Comparison of ENCODE assay signal across 26 cellular contexts in the genomic region with DNA sequence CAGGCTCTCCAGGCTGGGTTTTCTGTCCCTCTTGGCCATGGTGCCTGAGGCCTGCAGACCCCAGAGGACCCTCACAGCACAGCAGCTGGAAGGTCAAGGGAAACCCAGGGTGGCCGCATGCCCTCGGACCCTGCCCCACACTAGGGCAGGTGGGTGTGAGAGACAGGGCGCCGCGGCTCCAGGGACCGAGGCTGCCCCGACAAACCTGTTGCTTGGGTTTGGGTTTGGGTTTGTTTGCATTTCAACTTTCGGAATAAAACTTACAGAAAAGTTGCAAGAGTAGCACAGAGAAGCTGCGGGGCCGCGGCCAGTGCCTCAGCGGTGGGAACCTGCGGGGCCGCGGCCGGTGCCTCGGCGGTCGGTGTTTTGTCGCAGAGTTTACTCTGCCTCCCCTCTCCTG. TPM values are rescaled to one million over a fixed set of nuclear protein-coding genes. Genes with fewer than 3 reads are reported as not detected.
DNase-seq lines count a peak whose midpoint lies in the region; ATAC-seq, FAIRE-seq and TF ChIP-seq lines count a peak whose summit lies in the region.
"Had no signal": no experiment of that assay in that cellular context is flagged by ENCODE, and none has a peak within 500 bp of the region (broad histone marks: within the 10 kb centered on the region; RNA-seq: fewer than 3 reads in every experiment).

No MANE protein-coding gene starts in this region.

- POLR2A ChIA-PET in HEK293 (lab: Yijun Ruan, JAX): interaction anchor here (1.1 to 2.3 kb wide), 2 partner anchors 11 to 12 kb away, joined by 3 to 10 read pairs; a partner anchor contains a TSS
- POLR2A ChIA-PET in RWPE1 (lab: Yijun Ruan, JAX; ENCODE audit: low non-redundant PET): no interaction called here
- POLR2A ChIA-PET in K562 (lab: Yijun Ruan, JAX): interaction anchor here (0.6 to 4.7 kb wide), 5 partner anchors 8 to 167 kb away, joined by 3 to 41 read pairs (median 4); a partner anchor contains a TSS
- POLR2A ChIA-PET in SK-N-SH (lab: Yijun Ruan, JAX): interaction anchor here (3.2 kb wide), 1 partner anchor 8 kb away, joined by 14 read pairs; a partner anchor contains a TSS

- H3K36me3 ChIP-seq in HEK293 (ENCODE audit: control insufficient read depth in 2 of 2, insufficient read depth in 1 of 2, low read length in 2 of 2): peaks cover 6 to 98% of the 10 kb centered on the region in 2 experiments; a peak in 2 of 3 replicates
- H3K36me3 ChIP-seq in K562 (ENCODE audit: control insufficient read depth, insufficient read depth, low read length): peaks cover 100% of the 10 kb centered on the region; the same call in 2 of the 3 replicates
- H3K36me3 ChIP-seq in SK-N-SH (replicated peaks in 1 of 2; ENCODE audit: control insufficient read depth in 1 of 2, insufficient read depth in 2 of 2, low read length in 1 of 2): peaks cover 45 to 99% of the 10 kb centered on the region in 2 experiments
- H3K36me3 ChIP-seq in breast epithelium: peaks cover 10% of the 10 kb centered on the region

- H4K20me1 ChIP-seq in K562 (replicated peaks; ENCODE audit: control insufficient read depth, insufficient read depth, low read length) (peaks cover 9% of the 10 kb centered on the region; the same call in 1 of the 2 replicates), SK-N-SH (ENCODE audit: insufficient read depth) (peaks cover 71% of the 10 kb centered on the region)

- H3K9me1 ChIP-seq in K562 (ENCODE audit: control insufficient read depth, insufficient read depth, low read length): peaks cover 3% of the 10 kb centered on the region

- 96% methylated on average over 20 of the region's 20 CpGs for WGBS in K562 (ENCODE audit: insufficient coverage, low coverage, missing lambda C conversion rate)
- 97% methylated on average over 20 of the region's 20 CpGs for WGBS in SK-N-SH (ENCODE audit: low lambda C conversion rate)

- no peaks in the 10 kb centered on the region for H3K9me3 ChIP-seq in HEK293 (ENCODE audit: control insufficient read depth, insufficient read depth, low read depth, low read length)
- H3K9me3 ChIP-seq in K562 (replicated peaks; ENCODE audit: control insufficient read depth, insufficient read depth, low read depth, low read length): no peaks in the 10 kb centered on the region
- no peaks in the 10 kb centered on the region for H3K9me3 ChIP-seq in SK-N-SH
- H3K9me3 ChIP-seq in breast epithelium: no peaks in the 10 kb centered on the region
- H3K9me3 ChIP-seq: A549; BE2C; BLaER1 treated with 17β-estradiol and CSF1 and Interleukin-3, amounts not matched to agents 10 nM and 100 nM had no signal

- intact Hi-C loops in K562 (cut with micrococcal nuclease) (no loop called here), breast epithelium (cut with DNase I; ENCODE audit: low total_unique reads) (no loop called here)

- TF ChIP-seq POLR2A in K562 (conservative IDR thresholded peaks at IDR 0.05): no peak
- TF ChIP-seq POLR2A in breast epithelium (IDR thresholded peaks at IDR 0.05): no peak

- in situ Hi-C loops in K562 (cut with MboI): no loop called here

- H3K27me3 ChIP-seq in K562 (ENCODE audit: control insufficient read depth in 2 of 2, insufficient read depth in 2 of 2, low read length in 2 of 2) (no peaks in the 10 kb centered on the region), SK-N-SH (ENCODE audit: insufficient read depth) (no peaks in the 10 kb centered on the region), breast epithelium (no peaks in the 10 kb centered on the region)
- H3K27me3 ChIP-seq: BE2C; BLaER1 treated with 17β-estradiol and CSF1 and Interleukin-3, amounts not matched to agents 10 nM and 100 nM had no signal

- H3K4me3 ChIP-seq in HEK293 (ENCODE audit: low read depth, low read length): no peak overlapping the region
- no peak overlapping the region for H3K4me3 ChIP-seq in K562
- H3K4me3 ChIP-seq in SK-N-SH (ENCODE audit: low read depth in 2 of 2, low read length in 1 of 2): no peak overlapping the region
- H3K4me3 ChIP-seq in breast epithelium: no peak overlapping the region
- H3K4me3 ChIP-seq: A549; BLaER1 treated with 17β-estradiol and CSF1 and Interleukin-3, amounts not matched to agents 10 nM and 100 nM; GM23248 had no signal

- DNase-seq in RWPE1 (ENCODE audit: low spot score): no peak
- DNase-seq in K562 (ENCODE audit: extremely low read depth in 1 of 4, low spot score in 3 of 4): no peak
- DNase-seq in SK-N-SH: no peak
- DNase-seq in breast epithelium (ENCODE audit: low spot score in 2 of 2): no peak
- DNase-seq in activated CD8-positive, alpha-beta memory T cell treated with anti-CD3 and anti-CD28 coated beads, Interleukin-2, amount 50 U/mL, for 48 hours: no peak
- DNase-seq: 8988T; ACHN; AML-193; BE2C; Calu3; CD4-positive, alpha-beta T cell; CD8-positive, alpha-beta memory T cell; COR-L47; DMS53; DMS79 treated with DMSO at 0.1 percent for 48 hours; GF-D8; GM23248; H7; HCEC 1CT had no signal

- CTCF ChIA-PET in HEK293 (lab: Yijun Ruan, JAX) (interaction anchor here (1.0 to 1.1 kb wide), 2 partner anchors 11 to 16 kb away, joined by 3 read pairs; no protein-coding TSS in a partner anchor), RWPE1 (lab: Yijun Ruan, JAX) (no interaction called here), K562 (lab: Yijun Ruan, JAX; ENCODE audit: low intra/inter-chr PET ratio) (no interaction called here), SK-N-SH (lab: Yijun Ruan, JAX) (no interaction called here)

- no TSS peak for BruUV-seq in K562 (replicated peaks; lab: Mats Ljungman, UMichigan)

- no peak overlapping the region for H3K9ac ChIP-seq in K562 (ENCODE audit: insufficient read depth in 1 of 2, low read depth in 2 of 2, low read length in 2 of 2)
- H3K9ac ChIP-seq in SK-N-SH: no peak overlapping the region
- H3K9ac ChIP-seq: BLaER1 treated with 17β-estradiol and CSF1 and Interleukin-3, amounts not matched to agents 10 nM and 100 nM; GM23248 had no signal

- TF ChIP-seq RAD21 in K562 (CRISPR knock-in tag; conservative IDR thresholded peaks at IDR 0.05 in 1 of 2, IDR thresholded peaks at IDR 0.05 in 1 of 2) (no peak), SK-N-SH (IDR thresholded peaks at IDR 0.05; ENCODE audit: low read length) (no peak)

- no peak overlapping the region for H3K27ac ChIP-seq in HEK293 (ENCODE audit: extremely low read depth, low read depth, low read length)
- H3K27ac ChIP-seq in RWPE1: peak overlapping the region; percentile 91; the same call in 1 of the 2 replicates
- H3K27ac ChIP-seq in K562 (ENCODE audit: extremely low read depth, low read depth, low read length): no peak overlapping the region
- H3K27ac ChIP-seq in SK-N-SH (ENCODE audit: low read depth in 2 of 2, low read length in 1 of 2): no peak overlapping the region
- no peak overlapping the region for H3K27ac ChIP-seq in breast epithelium
- H3K27ac ChIP-seq: A549; BLaER1 treated with 17β-estradiol and CSF1 and Interleukin-3, amounts not matched to agents 10 nM and 100 nM; GM23248 had no signal

- H2AFZ ChIP-seq in K562 (ENCODE audit: low read depth, low read length) (no peak overlapping the region), SK-N-SH (ENCODE audit: low read depth) (no peak overlapping the region)
- H2AFZ ChIP-seq: GM23248 had no signal

- H3K4me2 ChIP-seq in K562 (ENCODE audit: insufficient read depth, low read length) (no peak overlapping the region), SK-N-SH (no peak overlapping the region)
- H3K4me2 ChIP-seq: A549; BLaER1 treated with 17β-estradiol and CSF1 and Interleukin-3, amounts not matched to agents 10 nM and 100 nM had no signal

- FAIRE-seq in K562 (lab: Jason Lieb, UNC): no peak
- FAIRE-seq: A549, GM12891, GM18507, GM19239, H1 had no signal

- no peaks in the 10 kb centered on the region for H3K9me2 ChIP-seq in SK-N-SH

- peaks cover 22% of the 10 kb centered on the region for H3F3A ChIP-seq in SK-N-SH (replicated peaks; ENCODE audit: insufficient read depth)

- peaks cover 7% of the 10 kb centered on the region; the same call in 1 of the 3 replicates for H3K79me2 ChIP-seq in K562 (ENCODE audit: control insufficient read depth, insufficient read depth, low read length)
- peaks cover 94% of the 10 kb centered on the region for H3K79me2 ChIP-seq in SK-N-SH (ENCODE audit: insufficient read depth)

- TF ChIP-seq CTCF in HEK293 (tag by site-specific recombination; IDR thresholded peaks at IDR 0.05): no peak
- TF ChIP-seq CTCF in RWPE1 (conservative IDR thresholded peaks at IDR 0.05; ENCODE audit: low read depth): no peak
- TF ChIP-seq CTCF in K562 (IDR thresholded peaks at IDR 0.05 in 2 of 3, conservative IDR thresholded peaks at IDR 0.05 in 1 of 3; ENCODE audit: insufficient read depth in 2 of 3, low read depth in 1 of 3, low read length in 3 of 3): no peak
- TF ChIP-seq CTCF in SK-N-SH (IDR thresholded peaks at IDR 0.05): no peak
- TF ChIP-seq CTCF in breast epithelium (IDR thresholded peaks at IDR 0.05): no peak

- no peak for TF ChIP-seq EP300 in K562 (IDR thresholded peaks at IDR 0.05; ENCODE audit: low read length)
- no peak for TF ChIP-seq EP300 in SK-N-SH (IDR thresholded peaks at IDR 0.05; ENCODE audit: borderline replicate concordance in 1 of 2, low read depth in 1 of 2, low read length in 1 of 2)

- H3K4me1 ChIP-seq in HEK293 (ENCODE audit: control insufficient read depth, insufficient read depth, low read length): no peaks in the 10 kb centered on the region
- H3K4me1 ChIP-seq in K562 (replicated peaks in 1 of 2; ENCODE audit: control insufficient read depth in 2 of 2, insufficient read depth in 2 of 2, low read length in 2 of 2): peaks cover 0 to 64% of the 10 kb centered on the region in 2 experiments; a peak in 2 of 5 replicates
- H3K4me1 ChIP-seq in SK-N-SH (ENCODE audit: control insufficient read depth in 1 of 2, insufficient read depth in 2 of 2, low read depth in 1 of 2, low read length in 1 of 2): no peaks in the 10 kb centered on the region
- no peaks in the 10 kb centered on the region for H3K4me1 ChIP-seq in breast epithelium
- H3K4me1 ChIP-seq: A549; BE2C; BLaER1 treated with 17β-estradiol and CSF1 and Interleukin-3, amounts not matched to agents 10 nM and 100 nM had no signal

- no peak for ATAC-seq in K562
- ATAC-seq: A549 had no signal

RNA-seq across cellular contexts. Expression of a gene that starts 7.8 kb away (rescaled TPM):
- total RNA-seq in K562 (2011; cell fraction: chromatin; rRNA removed; ENCODE audit: low replicate concordance): 345 and 984 TPM in 2 replicates
- 485 and 495 TPM in 2 replicates for total RNA-seq in K562 (2011; cell fraction: nucleolus; rRNA removed)
- total RNA-seq in K562 (2011; cell fraction: nucleoplasm; rRNA removed): 301 and 334 TPM in 2 replicates
- total RNA-seq in K562 (2014; rRNA removed) (96.7 and 99.7 TPM in 2 replicates), K562 (2014; rRNA removed; fragmentation: Illumina TruSeq; extraction: Trizol) (55.5 and 77.1 TPM in 2 replicates), K562 (2015; rRNA removed; fragmentation: Illumina TruSeq; extraction: Trizol) (61.4 and 66.3 TPM in 2 replicates), K562 (2021) (132 and 161 TPM in 2 replicates), breast epithelium (10 to 100 TPM; 61.0 to 75.0 (median 64.6) TPM)
- polyA plus RNA-seq in K562 (2011; rRNA removed) (60.7 and 127 TPM in 2 replicates), K562 (2014; fragmentation: Illumina TruSeq; extraction: Trizol) (126 and 128 TPM in 2 replicates), K562 (2014; fragmentation: Nextera tagmentation; extraction: Ambion mirVana) (1 to 10 TPM; 3.9 to 9.4 TPM), K562 (2014; rRNA removed) (141 and 176 TPM in 2 replicates), SK-N-SH (2012; rRNA removed) (184 and 192 TPM in 2 replicates)
- 55.5 and 141 TPM in 2 replicates for polyA plus RNA-seq in K562 (2011; cell fraction: cytosol; rRNA removed)
- polyA plus RNA-seq in K562 (2011; cell fraction: nucleus; rRNA removed): 547 and 894 TPM in 2 replicates
- polyA plus RNA-seq in K562 (2012): 81.3 and 125 TPM in 2 replicates
- polyA minus RNA-seq in K562 (2011; rRNA and poly(A)+ RNA removed): 76.0 and 85.7 TPM in 2 replicates
- polyA minus RNA-seq in K562 (2011; cell fraction: cytosol; rRNA and poly(A)+ RNA removed): 50.3 and 53.4 TPM in 2 replicates
- polyA minus RNA-seq in K562 (2011; cell fraction: nucleus; rRNA and poly(A)+ RNA removed): 113 and 138 TPM in 2 replicates
- polyA plus RNA-seq in SK-N-SH (2012; cell fraction: cytosol; rRNA removed): 53.4 and 74.7 TPM in 2 replicates
- 726 and 951 TPM in 2 replicates for polyA plus RNA-seq in SK-N-SH (2012; cell fraction: nucleus; rRNA removed)

RNA-seq across cellular contexts. Expression of a gene that starts 8.0 kb away (rescaled TPM):
- total RNA-seq in K562 (2011; cell fraction: chromatin; rRNA removed; ENCODE audit: low replicate concordance): 40.1 and 78.0 TPM in 2 replicates
- 48.6 and 55.2 TPM in 2 replicates for total RNA-seq in K562 (2011; cell fraction: nucleolus; rRNA removed)
- total RNA-seq in K562 (2011; cell fraction: nucleoplasm; rRNA removed): 38.9 and 42.4 TPM in 2 replicates
- total RNA-seq in K562 (2014; rRNA removed) (25.2 and 46.0 TPM in 2 replicates), K562 (2014; rRNA removed; fragmentation: Illumina TruSeq; extraction: Trizol) (18.8 and 21.6 TPM in 2 replicates), K562 (2015; rRNA removed; fragmentation: Illumina TruSeq; extraction: Trizol) (19.7 and 21.3 TPM in 2 replicates), K562 (2021) (18.3 and 22.6 TPM in 2 replicates), breast epithelium (10 to 100 TPM; 34.9 to 44.2 (median 37.5) TPM)
- polyA plus RNA-seq in K562 (2011; rRNA removed) (29.8 and 30.6 TPM in 2 replicates), K562 (2014; fragmentation: Illumina TruSeq; extraction: Trizol) (25.6 and 32.4 TPM in 2 replicates), K562 (2014; fragmentation: Nextera tagmentation; extraction: Ambion mirVana) (10 to 100 TPM in 1 of 2 experiments, 1 to 10 TPM in 1; 5.4 to 10.4 TPM), K562 (2014; rRNA removed) (32.4 and 34.7 TPM in 2 replicates), SK-N-SH (2012; rRNA removed) (148 and 166 TPM in 2 replicates)
- polyA plus RNA-seq in K562 (2011; cell fraction: cytosol; rRNA removed): 36.0 and 45.9 TPM in 2 replicates
- polyA plus RNA-seq in K562 (2011; cell fraction: nucleus; rRNA removed): 16.8 and 22.9 TPM in 2 replicates
- 26.1 and 26.2 TPM in 2 replicates for polyA plus RNA-seq in K562 (2012)
- 11.5 and 12.4 TPM in 2 replicates for polyA minus RNA-seq in K562 (2011; rRNA and poly(A)+ RNA removed)
- 5.8 and 6.2 TPM in 2 replicates for polyA minus RNA-seq in K562 (2011; cell fraction: cytosol; rRNA and poly(A)+ RNA removed)
- 7.3 and 11.8 TPM in 2 replicates for polyA minus RNA-seq in K562 (2011; cell fraction: nucleus; rRNA and poly(A)+ RNA removed)
- 127 and 132 TPM in 2 replicates for polyA plus RNA-seq in SK-N-SH (2012; cell fraction: cytosol; rRNA removed)
- 281 and 480 TPM in 2 replicates for polyA plus RNA-seq in SK-N-SH (2012; cell fraction: nucleus; rRNA removed)

RNA-seq across cellular contexts. Expression of a gene that starts 11.6 kb away (rescaled TPM):
- total RNA-seq in K562 (2011; cell fraction: chromatin; rRNA removed; ENCODE audit: low replicate concordance): 14.2 and 50.8 TPM in 2 replicates
- 61.9 and 77.4 TPM in 2 replicates for total RNA-seq in K562 (2011; cell fraction: nucleolus; rRNA removed)
- total RNA-seq in K562 (2011; cell fraction: nucleoplasm; rRNA removed): 32.4 and 38.0 TPM in 2 replicates
- total RNA-seq in K562 (2014; rRNA removed) (182 and 276 TPM in 2 replicates), K562 (2014; rRNA removed; fragmentation: Illumina TruSeq; extraction: Trizol) (31.8 and 40.0 TPM in 2 replicates), K562 (2015; rRNA removed; fragmentation: Illumina TruSeq; extraction: Trizol) (57.9 and 60.8 TPM in 2 replicates), K562 (2021) (231 and 251 TPM in 2 replicates), breast epithelium (10 to 100 TPM; 18.4 to 32.3 (median 32.1) TPM)
- polyA plus RNA-seq in K562 (2011; rRNA removed) (101 and 110 TPM in 2 replicates), K562 (2014; fragmentation: Illumina TruSeq; extraction: Trizol) (100 and 128 TPM in 2 replicates), K562 (2014; fragmentation: Nextera tagmentation; extraction: Ambion mirVana) (1 to 10 TPM in 1 of 2 experiments, under 1 TPM in 1; 0.94 to 2.7 TPM), K562 (2014; rRNA removed) (338 and 351 TPM in 2 replicates), SK-N-SH (2012; rRNA removed) (255 and 322 TPM in 2 replicates)
- 124 and 353 TPM in 2 replicates for polyA plus RNA-seq in K562 (2011; cell fraction: cytosol; rRNA removed)
- 53.5 and 78.2 TPM in 2 replicates for polyA plus RNA-seq in K562 (2011; cell fraction: nucleus; rRNA removed)
- polyA plus RNA-seq in K562 (2012): 145 TPM in 2 replicates
- 36.5 and 49.2 TPM in 2 replicates for polyA minus RNA-seq in K562 (2011; rRNA and poly(A)+ RNA removed)
- polyA minus RNA-seq in K562 (2011; cell fraction: cytosol; rRNA and poly(A)+ RNA removed): 52.2 and 58.3 TPM in 2 replicates
- 15.9 and 32.2 TPM in 2 replicates for polyA minus RNA-seq in K562 (2011; cell fraction: nucleus; rRNA and poly(A)+ RNA removed)
- polyA plus RNA-seq in SK-N-SH (2012; cell fraction: cytosol; rRNA removed): 191 and 244 TPM in 2 replicates
- polyA plus RNA-seq in SK-N-SH (2012; cell fraction: nucleus; rRNA removed): 113 and 204 TPM in 2 replicates

RNA-seq across cellular contexts. Expression of a gene that starts 20.5 kb away (rescaled TPM):
- total RNA-seq in K562 (2011; cell fraction: chromatin; rRNA removed; ENCODE audit: low replicate concordance): 20.2 and 85.2 TPM in 2 replicates
- total RNA-seq in K562 (2011; cell fraction: nucleolus; rRNA removed): 76.7 and 104 TPM in 2 replicates
- 36.2 and 36.3 TPM in 2 replicates for total RNA-seq in K562 (2011; cell fraction: nucleoplasm; rRNA removed)
- total RNA-seq in K562 (2014; rRNA removed): 77.1 and 107 TPM in 2 replicates
- 8.5 and 15.4 TPM in 2 replicates for total RNA-seq in K562 (2014; rRNA removed; fragmentation: Illumina TruSeq; extraction: Trizol)
- total RNA-seq in K562 (2015; rRNA removed; fragmentation: Illumina TruSeq; extraction: Trizol): 36.2 and 39.1 TPM in 2 replicates
- 85.6 and 86.9 TPM in 2 replicates for total RNA-seq in K562 (2021)
- 26.3 and 34.3 TPM in 2 replicates for polyA plus RNA-seq in K562 (2011; rRNA removed)
- polyA plus RNA-seq in K562 (2011; cell fraction: cytosol; rRNA removed): 46.6 and 127 TPM in 2 replicates
- 60.6 and 93.2 TPM in 2 replicates for polyA plus RNA-seq in K562 (2011; cell fraction: nucleus; rRNA removed)
- 35.9 and 54.4 TPM in 2 replicates for polyA plus RNA-seq in K562 (2012)
- 34.3 and 70.2 TPM in 2 replicates for polyA plus RNA-seq in K562 (2014; fragmentation: Illumina TruSeq; extraction: Trizol)
- polyA plus RNA-seq in K562 (2014; fragmentation: Nextera tagmentation; extraction: Ambion mirVana): 1 to 10 TPM in 1 of 2 experiments, under 1 TPM in 1; 0.10 to 1.5 TPM
- 68.4 and 70.6 TPM in 2 replicates for polyA plus RNA-seq in K562 (2014; rRNA removed)
- 7.7 and 13.8 TPM in 2 replicates for polyA minus RNA-seq in K562 (2011; rRNA and poly(A)+ RNA removed)
- 31.8 and 35.5 TPM in 2 replicates for polyA minus RNA-seq in K562 (2011; cell fraction: cytosol; rRNA and poly(A)+ RNA removed)
- 20.9 and 21.4 TPM in 2 replicates for polyA minus RNA-seq in K562 (2011; cell fraction: nucleus; rRNA and poly(A)+ RNA removed)
- polyA plus RNA-seq in SK-N-SH (2012; rRNA removed): 29.9 and 34.7 TPM in 2 replicates
- 11.7 and 21.7 TPM in 2 replicates for polyA plus RNA-seq in SK-N-SH (2012; cell fraction: cytosol; rRNA removed)
- polyA plus RNA-seq in SK-N-SH (2012; cell fraction: nucleus; rRNA removed): 44.0 and 46.7 TPM in 2 replicates
- 10 to 100 TPM in 2 of 3 donors, 1 to 10 TPM in 1; 9.8 to 28.0 (median 24.4) TPM for total RNA-seq in breast epithelium

RNA-seq across cellular contexts. Expression of a gene that starts 25.1 kb away (rescaled TPM):
- total RNA-seq in K562 (2011; cell fraction: chromatin; rRNA removed; ENCODE audit: low replicate concordance): 45.8 and 69.3 TPM in 2 replicates
- 37.0 and 38.7 TPM in 2 replicates for total RNA-seq in K562 (2011; cell fraction: nucleolus; rRNA removed)
- total RNA-seq in K562 (2011; cell fraction: nucleoplasm; rRNA removed): 27.8 and 51.5 TPM in 2 replicates
- 56.0 and 64.2 TPM in 2 replicates for total RNA-seq in K562 (2014; rRNA removed)
- 20.0 and 21.4 TPM in 2 replicates for total RNA-seq in K562 (2014; rRNA removed; fragmentation: Illumina TruSeq; extraction: Trizol)
- total RNA-seq in K562 (2015; rRNA removed; fragmentation: Illumina TruSeq; extraction: Trizol): 47.1 and 48.5 TPM in 2 replicates
- 48.9 and 49.2 TPM in 2 replicates for total RNA-seq in K562 (2021)
- polyA plus RNA-seq in K562 (2011; rRNA removed): 18.9 and 24.8 TPM in 2 replicates
- 18.3 and 30.6 TPM in 2 replicates for polyA plus RNA-seq in K562 (2011; cell fraction: cytosol; rRNA removed)
- polyA plus RNA-seq in K562 (2011; cell fraction: nucleus; rRNA removed): 40.1 and 55.8 TPM in 2 replicates
- polyA plus RNA-seq in K562 (2012): 28.5 and 39.2 TPM in 2 replicates
- 38.3 and 41.1 TPM in 2 replicates for polyA plus RNA-seq in K562 (2014; fragmentation: Illumina TruSeq; extraction: Trizol)
- 1 to 10 TPM; 2.3 to 4.1 TPM for polyA plus RNA-seq in K562 (2014; fragmentation: Nextera tagmentation; extraction: Ambion mirVana)
- polyA plus RNA-seq in K562 (2014; rRNA removed): 63.7 and 68.1 TPM in 2 replicates
- polyA minus RNA-seq in K562 (2011; rRNA and poly(A)+ RNA removed): 4.4 and 4.8 TPM in 2 replicates
- polyA minus RNA-seq in K562 (2011; cell fraction: cytosol; rRNA and poly(A)+ RNA removed): 8.5 TPM in 2 replicates
- polyA minus RNA-seq in K562 (2011; cell fraction: nucleus; rRNA and poly(A)+ RNA removed): 9.4 and 17.3 TPM in 2 replicates
- polyA plus RNA-seq in SK-N-SH (2012; rRNA removed): 55.1 and 62.4 TPM in 2 replicates
- 50.3 and 52.9 TPM in 2 replicates for polyA plus RNA-seq in SK-N-SH (2012; cell fraction: cytosol; rRNA removed)
- polyA plus RNA-seq in SK-N-SH (2012; cell fraction: nucleus; rRNA removed): 72.5 and 89.0 TPM in 2 replicates
- 10 to 100 TPM in 2 of 3 donors, 1 to 10 TPM in 1; 8.6 to 14.4 (median 11.6) TPM for total RNA-seq in breast epithelium
